ENCODE assay signal across 35 cellular contexts in the genomic region with DNA sequence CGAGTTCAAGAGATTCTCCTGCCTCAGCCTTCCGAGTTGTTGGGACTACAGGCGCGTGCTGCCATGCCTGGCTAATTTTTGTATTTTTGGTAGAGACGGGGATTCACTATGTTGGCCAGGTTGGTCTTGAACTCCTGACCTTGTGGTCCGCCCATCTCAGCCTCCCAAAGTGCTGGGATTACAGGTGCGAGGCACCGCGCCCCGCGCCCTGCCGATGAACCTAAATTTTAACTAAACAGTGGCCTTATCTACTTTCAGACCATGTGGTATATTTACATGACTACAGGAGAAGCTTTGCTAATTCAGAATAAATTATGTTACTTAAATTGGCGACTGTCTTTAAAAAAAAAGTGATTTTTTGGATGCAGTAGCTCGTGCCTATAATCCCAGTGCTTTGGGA. TPM values are rescaled to one million over a fixed set of nuclear protein-coding genes. Genes with fewer than 3 reads are reported as not detected.
"Had no signal": no experiment of that assay in that cellular context is flagged by ENCODE, and none has a peak within 500 bp of the region (broad histone marks: within the 10 kb centered on the region; RNA-seq: fewer than 3 reads in every experiment).

No MANE protein-coding gene starts in this region.

- DNase-seq: activated CD4-positive, alpha-beta memory T cell treated with anti-CD3 and anti-CD28 coated beads, Interleukin-2, amount 10 ng/mL, durations not matched to agents 7 days and 5 days; activated CD4-positive, alpha-beta T cell treated with anti-CD3 and anti-CD28 coated beads for 1 hour; activated CD4-positive, alpha-beta T cell treated with anti-CD3 and anti-CD28 coated beads for 36 hours; activated CD4-positive, alpha-beta T cell treated with anti-CD3 and anti-CD28 coated beads for 48 hours; activated CD4-positive, alpha-beta T cell treated with anti-CD3 and anti-CD28 coated beads, Interleukin-2, amount 10 ng/mL, durations not matched to agents 7 days and 5 days; activated CD4-positive, alpha-beta T cell treated with anti-CD3 and anti-CD28 coated beads, Interleukin-2, amount 50 U/mL, for 48 hours; activated CD4-positive, CD25-positive, alpha-beta regulatory T cell; activated CD8-positive, alpha-beta memory T cell treated with anti-CD3 and anti-CD28 coated beads for 24 hours; activated CD8-positive, alpha-beta memory T cell treated with anti-CD3 and anti-CD28 coated beads, Interleukin-2, amount 10 ng/mL, durations not matched to agents 7 days and 5 days; activated CD8-positive, alpha-beta memory T cell treated with anti-CD3 and anti-CD28 coated beads, Interleukin-2, amount 50 U/mL, for 48 hours; activated CD8-positive, alpha-beta T cell treated with anti-CD3 and anti-CD28 coated beads, Interleukin-2, amount 10 ng/mL, durations not matched to agents 7 days and 5 days; activated gamma-delta T cell; activated naive CD4-positive, alpha-beta T cell treated with anti-CD3 and anti-CD28 coated beads, Interleukin-2, amount 10 ng/mL, durations not matched to agents 7 days and 5 days; activated naive CD4-positive, alpha-beta T cell treated with Interleukin-2 at 50 U/mL for 16 hours; activated naive CD8-positive, alpha-beta T cell treated with anti-CD3 and anti-CD28 coated beads, Interleukin-2, amount 10 ng/mL, durations not matched to agents 7 days and 5 days; activated naive CD8-positive, alpha-beta T cell treated with anti-CD3 and anti-CD28 coated beads, Interleukin-2, amount 50 U/mL, for 24 hours; activated T-cell treated with anti-CD3 and anti-CD28 coated beads, Interleukin-2, amount 50 U/mL, for 24 hours; activated T-cell treated with anti-CD3 and anti-CD28 coated beads, Interleukin-2, amount 50 U/mL, for 48 hours; amygdala; anterior cingulate cortex; caudate nucleus; cerebellar nuclear complex; T-cell; T-helper 2 cell; T-helper 9 cell had no signal

- H3K27me3 Mint-ChIP-seq: activated CD4-positive, alpha-beta memory T cell treated with anti-CD3 and anti-CD28 coated beads, Interleukin-2, amount 10 ng/mL, durations not matched to agents 7 days and 5 days; activated CD4-positive, alpha-beta T cell treated with anti-CD3 and anti-CD28 coated beads for 36 hours; activated CD4-positive, alpha-beta T cell treated with anti-CD3 and anti-CD28 coated beads, Interleukin-2, amount 10 ng/mL, durations not matched to agents 7 days and 5 days; activated CD8-positive, alpha-beta memory T cell treated with anti-CD3 and anti-CD28 coated beads, Interleukin-2, amount 10 ng/mL, durations not matched to agents 7 days and 5 days; activated naive CD4-positive, alpha-beta T cell treated with anti-CD3 and anti-CD28 coated beads, Interleukin-2, amount 10 ng/mL, durations not matched to agents 7 days and 5 days; activated naive CD4-positive, alpha-beta T cell treated with anti-CD3 and anti-CD28 coated beads, Interleukin-2, amount 50 U/mL, for 24 hours; activated naive CD8-positive, alpha-beta T cell; activated naive CD8-positive, alpha-beta T cell treated with anti-CD3 and anti-CD28 coated beads, Interleukin-2, amount 10 ng/mL, durations not matched to agents 7 days and 5 days; activated naive CD8-positive, alpha-beta T cell treated with anti-CD3 and anti-CD28 coated beads, Interleukin-2, amount 50 U/mL, for 24 hours; activated T-cell treated with anti-CD3 and anti-CD28 coated beads, Interleukin-2, amount 50 U/mL, for 24 hours; brain; central memory CD8-positive, alpha-beta T cell; T-cell had no signal

- H3K9me3 Mint-ChIP-seq: activated CD4-positive, alpha-beta memory T cell treated with anti-CD3 and anti-CD28 coated beads, Interleukin-2, amount 10 ng/mL, durations not matched to agents 7 days and 5 days; activated CD4-positive, alpha-beta T cell treated with anti-CD3 and anti-CD28 coated beads, Interleukin-2, amount 10 ng/mL, durations not matched to agents 7 days and 5 days; activated naive CD4-positive, alpha-beta T cell treated with anti-CD3 and anti-CD28 coated beads, Interleukin-2, amount 10 ng/mL, durations not matched to agents 7 days and 5 days; activated naive CD4-positive, alpha-beta T cell treated with anti-CD3 and anti-CD28 coated beads, Interleukin-2, amount 50 U/mL, for 24 hours; activated naive CD8-positive, alpha-beta T cell treated with anti-CD3 and anti-CD28 coated beads, Interleukin-2, amount 10 ng/mL, durations not matched to agents 7 days and 5 days; activated naive CD8-positive, alpha-beta T cell treated with anti-CD3 and anti-CD28 coated beads, Interleukin-2, amount 50 U/mL, for 24 hours; activated T-cell treated with anti-CD3 and anti-CD28 coated beads, Interleukin-2, amount 50 U/mL, for 24 hours; brain; central memory CD8-positive, alpha-beta T cell; T-cell; T-helper 2 cell treated with Interferon-gamma antibody and Interleukin-4, amounts not matched to agents 5 μg/mL and 100 μg/mL, for 36 hours had no signal

- ATAC-seq: activated CD4-positive, alpha-beta T cell treated with anti-CD3 and anti-CD28 coated beads for 36 hours; activated CD4-positive, CD25-positive, alpha-beta regulatory T cell treated with anti-CD3 and anti-CD28 coated beads, Interleukin-2, amount 50 U/mL, for 24 hours; activated CD8-positive, alpha-beta memory T cell treated with anti-CD3 and anti-CD28 coated beads, Interleukin-2, amount 10 ng/mL, durations not matched to agents 7 days and 5 days; activated CD8-positive, alpha-beta T cell treated with anti-CD3 and anti-CD28 coated beads, Interleukin-2, amount 10 ng/mL, durations not matched to agents 7 days and 5 days; activated naive CD8-positive, alpha-beta T cell treated with anti-CD3 and anti-CD28 coated beads, Interleukin-2, amount 50 U/mL, for 24 hours; T-cell had no signal

- H3K4me3 Mint-ChIP-seq: activated CD4-positive, alpha-beta memory T cell treated with anti-CD3 and anti-CD28 coated beads, Interleukin-2, amount 10 ng/mL, durations not matched to agents 7 days and 5 days; activated CD4-positive, alpha-beta T cell treated with anti-CD3 and anti-CD28 coated beads for 36 hours; activated CD4-positive, alpha-beta T cell treated with anti-CD3 and anti-CD28 coated beads, Interleukin-2, amount 10 ng/mL, durations not matched to agents 7 days and 5 days; activated CD8-positive, alpha-beta memory T cell treated with anti-CD3 and anti-CD28 coated beads, Interleukin-2, amount 10 ng/mL, durations not matched to agents 7 days and 5 days; activated CD8-positive, alpha-beta T cell treated with anti-CD3 and anti-CD28 coated beads, Interleukin-2, amount 10 ng/mL, durations not matched to agents 7 days and 5 days; activated naive CD4-positive, alpha-beta T cell treated with anti-CD3 and anti-CD28 coated beads, Interleukin-2, amount 10 ng/mL, durations not matched to agents 7 days and 5 days; activated naive CD8-positive, alpha-beta T cell treated with anti-CD3 and anti-CD28 coated beads, Interleukin-2, amount 10 ng/mL, durations not matched to agents 7 days and 5 days; activated naive CD8-positive, alpha-beta T cell treated with anti-CD3 and anti-CD28 coated beads, Interleukin-2, amount 50 U/mL, for 24 hours; activated T-cell treated with anti-CD3 and anti-CD28 coated beads, Interleukin-2, amount 50 U/mL, for 24 hours; brain; central memory CD8-positive, alpha-beta T cell; T-cell; T-helper 2 cell treated with Interferon-gamma antibody and Interleukin-4, amounts not matched to agents 5 μg/mL and 100 μg/mL, for 36 hours had no signal

- H3K4me1 ChIP-seq: ascending aorta had no signal

- H3K27me3 ChIP-seq: ascending aorta, cardiac muscle cell had no signal

- H3K9me3 ChIP-seq: ascending aorta had no signal

- H3K27ac Mint-ChIP-seq: activated CD4-positive, alpha-beta memory T cell treated with anti-CD3 and anti-CD28 coated beads, Interleukin-2, amount 10 ng/mL, durations not matched to agents 7 days and 5 days; activated CD4-positive, alpha-beta T cell treated with anti-CD3 and anti-CD28 coated beads for 36 hours; activated CD4-positive, alpha-beta T cell treated with anti-CD3 and anti-CD28 coated beads, Interleukin-2, amount 10 ng/mL, durations not matched to agents 7 days and 5 days; activated CD8-positive, alpha-beta memory T cell treated with anti-CD3 and anti-CD28 coated beads, Interleukin-2, amount 10 ng/mL, durations not matched to agents 7 days and 5 days; activated CD8-positive, alpha-beta T cell treated with anti-CD3 and anti-CD28 coated beads, Interleukin-2, amount 10 ng/mL, durations not matched to agents 7 days and 5 days; activated naive CD4-positive, alpha-beta T cell treated with anti-CD3 and anti-CD28 coated beads, Interleukin-2, amount 10 ng/mL, durations not matched to agents 7 days and 5 days; activated naive CD8-positive, alpha-beta T cell; activated naive CD8-positive, alpha-beta T cell treated with anti-CD3 and anti-CD28 coated beads, Interleukin-2, amount 10 ng/mL, durations not matched to agents 7 days and 5 days; activated naive CD8-positive, alpha-beta T cell treated with anti-CD3 and anti-CD28 coated beads, Interleukin-2, amount 50 U/mL, for 24 hours; T-cell; T-helper 2 cell treated with Interferon-gamma antibody and Interleukin-4, amounts not matched to agents 5 μg/mL and 100 μg/mL, for 36 hours had no signal

- H3K4me3 ChIP-seq: ascending aorta, cardiac muscle cell had no signal

- H3K27ac ChIP-seq: ascending aorta, cardiac muscle cell, VCaP had no signal

RNA-seq across cellular contexts. Expression of a gene that starts 55.6 kb away (rescaled TPM):
- total RNA-seq: bronchial epithelial cell had no signal
